In the genomic region with DNA sequence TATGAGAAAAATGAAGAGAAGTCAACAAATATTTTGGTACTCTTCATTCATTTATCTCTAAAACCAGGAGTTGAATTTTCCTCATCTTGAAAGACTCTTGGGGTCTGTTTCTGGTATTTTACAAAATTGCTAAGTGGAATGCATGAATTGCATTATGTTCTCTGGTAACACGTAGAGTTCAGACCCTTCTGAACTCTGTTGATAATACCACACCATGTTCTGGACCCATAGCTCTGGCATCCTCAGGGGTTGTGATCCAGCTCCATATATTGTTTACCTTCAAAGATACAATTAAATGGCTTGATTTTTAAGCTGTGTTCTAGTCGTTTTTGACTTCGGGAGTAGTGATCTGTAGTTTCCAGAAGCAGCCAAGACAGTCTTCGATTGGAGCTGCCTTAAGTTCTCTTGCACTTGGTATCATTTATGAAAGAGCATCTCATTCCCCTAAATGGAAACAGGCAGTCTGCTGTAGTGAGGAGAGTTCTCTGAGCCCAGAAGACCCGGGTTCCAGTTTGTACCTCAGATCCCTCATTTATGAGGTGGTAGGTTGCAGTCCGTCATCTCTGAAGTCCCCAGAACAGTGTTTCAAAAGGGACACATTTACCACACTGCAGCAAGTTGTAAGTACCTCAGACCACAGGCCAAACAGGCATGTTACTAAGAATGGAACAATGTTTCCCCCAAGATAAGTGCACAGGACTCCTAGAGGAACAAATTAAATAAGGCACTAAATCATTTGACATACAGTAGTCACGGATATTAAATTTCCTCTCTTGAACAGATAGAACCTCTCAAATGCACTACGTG, we compare ENCODE assay signal across 1 cellular context.
A peak's percentile ranks its signal among the peaks of the same experiment; 100 is the strongest.
TF ChIP-seq lines count a peak whose summit lies in the region.

No MANE protein-coding gene starts in this region.

TF ChIP-seq in H1, 55 proteins besides CTCF, POLR2A, EP300 and RAD21:
- TF ChIP-seq RBBP5 (IDR thresholded peaks at IDR 0.05; ENCODE audit: borderline replicate concordance, low read depth, low read length), result no peak
- no peak for TF ChIP-seq JUN (IDR thresholded peaks at IDR 0.05; ENCODE audit: low read depth, low read length)
- TF ChIP-seq PHF8 (conservative IDR thresholded peaks at IDR 0.05; ENCODE audit: low read depth, low read length), result no peak
- no peak for TF ChIP-seq BRCA1 (IDR thresholded peaks at IDR 0.05; ENCODE audit: low read depth, low read length)
- TF ChIP-seq, protein P1, sequence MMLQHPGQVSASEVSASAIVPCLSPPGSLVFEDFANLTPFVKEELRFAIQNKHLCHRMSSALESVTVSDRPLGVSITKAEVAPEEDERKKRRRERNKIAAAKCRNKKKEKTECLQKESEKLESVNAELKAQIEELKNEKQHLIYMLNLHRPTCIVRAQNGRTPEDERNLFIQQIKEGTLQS (IDR thresholded peaks at IDR 0.05; ENCODE audit: insufficient read depth, low read depth, low read length), result no peak
- no peak for TF ChIP-seq FOSL1 (IDR thresholded peaks at IDR 0.05; ENCODE audit: insufficient read depth, low read depth, low read length)
- peak; percentile 37; the same call in 1 of the 2 replicates for TF ChIP-seq POLR2AphosphoS5 (IDR thresholded peaks at IDR 0.05; ENCODE audit: low read depth, low read length)
